ENCODE assay signal across 8 cellular contexts in the genomic region with DNA sequence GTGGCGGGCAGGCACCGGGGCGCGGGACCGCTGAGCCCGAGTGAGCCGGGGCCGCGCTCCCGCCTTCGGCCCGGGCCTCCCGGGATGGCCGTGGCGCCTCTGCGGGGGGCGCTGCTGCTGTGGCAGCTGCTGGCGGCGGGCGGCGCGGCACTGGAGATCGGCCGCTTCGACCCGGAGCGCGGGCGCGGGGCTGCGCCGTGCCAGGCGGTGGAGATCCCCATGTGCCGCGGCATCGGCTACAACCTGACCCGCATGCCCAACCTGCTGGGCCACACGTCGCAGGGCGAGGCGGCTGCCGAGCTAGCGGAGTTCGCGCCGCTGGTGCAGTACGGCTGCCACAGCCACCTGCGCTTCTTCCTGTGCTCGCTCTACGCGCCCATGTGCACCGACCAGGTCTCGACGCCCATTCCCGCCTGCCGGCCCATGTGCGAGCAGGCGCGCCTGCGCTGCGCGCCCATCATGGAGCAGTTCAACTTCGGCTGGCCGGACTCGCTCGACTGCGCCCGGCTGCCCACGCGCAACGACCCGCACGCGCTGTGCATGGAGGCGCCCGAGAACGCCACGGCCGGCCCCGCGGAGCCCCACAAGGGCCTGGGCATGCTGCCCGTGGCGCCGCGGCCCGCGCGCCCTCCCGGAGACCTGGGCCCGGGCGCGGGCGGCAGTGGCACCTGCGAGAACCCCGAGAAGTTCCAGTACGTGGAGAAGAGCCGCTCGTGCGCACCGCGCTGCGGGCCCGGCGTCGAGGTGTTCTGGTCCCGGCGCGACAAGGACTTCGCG. TPM values are rescaled to one million over a fixed set of nuclear protein-coding genes. Genes with fewer than 3 reads are reported as not detected.
DNase-seq lines count a peak whose midpoint lies in the region; ATAC-seq lines count a peak whose summit lies in the region.

No MANE protein-coding gene starts in this region.

- peak overlapping the region; percentile 84 for H3K4me2 ChIP-seq in skeletal muscle satellite cell (ENCODE audit: low read length)

- H3K9me3 ChIP-seq in skeletal muscle satellite cell (replicated peaks; ENCODE audit: low read length) = no peaks in the 10 kb centered on the region

- H3K36me3 ChIP-seq in skeletal muscle satellite cell (ENCODE audit: insufficient read depth, low read length) = peaks cover 6% of the 10 kb centered on the region

- peak overlapping the region; percentile 66 for H3K9ac ChIP-seq in skeletal muscle satellite cell (ENCODE audit: low read depth, low read length)

- peaks cover 15% of the 10 kb centered on the region for H3K4me1 ChIP-seq in skeletal muscle satellite cell (ENCODE audit: control insufficient read depth, insufficient read depth, low read length)

- ATAC-seq in HG03442 (IDR thresholded peaks at IDR 0.05; ENCODE audit: unreplicated experiment) (peak; percentile 24), HG03196 (IDR thresholded peaks at IDR 0.05; ENCODE audit: unreplicated experiment) (no peak), GM19455 (IDR thresholded peaks at IDR 0.05; ENCODE audit: unreplicated experiment) (no peak)

- peak overlapping the region; percentile 68 for H3K4me3 ChIP-seq in skeletal muscle satellite cell (ENCODE audit: low read length)

- peak; percentile 42 to 57 for DNase-seq in activated T-cell treated with anti-CD3 and anti-CD28 coated beads, Interleukin-2, amount 50 U/mL, for 48 hours
- DNase-seq in activated T-cell treated with anti-CD3 and anti-CD28 coated beads, Interleukin-2, amount 50 U/mL, for 1 hour = no peak
- peak; percentile 36 for DNase-seq in dermis blood vessel endothelial cell
- no peak for DNase-seq in GM03348 (ENCODE audit: low spot score)

- peaks cover 5% of the 10 kb centered on the region for H3K27me3 ChIP-seq in skeletal muscle satellite cell (ENCODE audit: control insufficient read depth, insufficient read depth, low read length)

RNA-seq across cellular contexts. Expression of a gene that starts 0.5 kb away (rescaled TPM):
- 4.4 and 6.5 TPM in 2 replicates for total RNA-seq in dermis blood vessel endothelial cell
- total RNA-seq in skeletal muscle satellite cell (2012; rRNA removed) = 0.25 and 0.44 TPM in 2 replicates

Comparison
In these comparisons a context has a peak if more than half of its experiments do, and no peak if none do; other contexts are left out.
1. DNase-seq: peak in activated T-cell treated with anti-CD3 and anti-CD28 coated beads, Interleukin-2, amount 50 U/mL, for 48 hours (2 of 2) and dermis blood vessel endothelial cell (single experiment); none in activated T-cell treated with anti-CD3 and anti-CD28 coated beads, Interleukin-2, amount 50 U/mL, for 1 hour (single experiment) and GM03348 (single experiment).